In genomic region chr17:43917348-43918025, GRCh38 we compare ENCODE assay signal across 9 cellular contexts. TPM values are rescaled to one million over a fixed set of nuclear protein-coding genes. Genes with fewer than 3 reads are reported as not detected.
DNase-seq lines count a peak whose midpoint lies in the region; ATAC-seq, FAIRE-seq and TF ChIP-seq lines count a peak whose summit lies in the region.
"Had no signal": no experiment of that assay in that cellular context is flagged by ENCODE, and none has a peak within 500 bp of the region (broad histone marks: within the 10 kb centered on the region; RNA-seq: fewer than 3 reads in every experiment).

No MANE protein-coding gene starts in this region.

- 11 to 20% (median 18%) methylated on average over 20 to 43 of the region's 43 CpGs for WGBS in stomach, 5 donors

- ATAC-seq in GM19467 (IDR thresholded peaks at IDR 0.05; ENCODE audit: unreplicated experiment): no peak

- intact Hi-C loops in stomach (cut with DNase I; ENCODE audit: low total_unique reads): no loop called here

- no peaks in the 10 kb centered on the region for H3K4me1 Mint-ChIP-seq in chondrocyte (ENCODE audit: low read depth)

- H3K9me3 ChIP-seq in stomach: no peaks in the 10 kb centered on the region

- H3K36me3 Mint-ChIP-seq in chondrocyte (ENCODE audit: low read depth): no peaks in the 10 kb centered on the region

- H3K4me1 ChIP-seq in stomach: peaks cover 0 to 19% (median 13%) of the 10 kb centered on the region in 4 donors

- no peaks in the 10 kb centered on the region for H3K36me3 ChIP-seq in stomach

- H3K4me3 Mint-ChIP-seq in chondrocyte (ENCODE audit: unreplicated experiment): no peak overlapping the region

- peak; percentile 27 for DNase-seq in T-helper 9 cell
- no peak for DNase-seq in chondrocyte (ENCODE audit: low spot score)
- peak; percentile 16 to 39 for DNase-seq in lung microvascular endothelial cell (ENCODE audit: low read depth in 2 of 2)
- DNase-seq in stomach: peak; percentile 30
- no peak for DNase-seq in RCC 7860 (ENCODE audit: low spot score)
- no peak for DNase-seq in NCI-H774 (lab: John Stamatoyannopoulos, UW)

- peaks cover 0 to 32% (median 4%) of the 10 kb centered on the region in 3 donors for H3K27me3 ChIP-seq in stomach

- no peaks in the 10 kb centered on the region for H3K9me3 Mint-ChIP-seq in chondrocyte (ENCODE audit: low read depth)

- TF ChIP-seq EP300 in stomach (IDR thresholded peaks at IDR 0.05): no peak

- H3K27me3 Mint-ChIP-seq in chondrocyte (ENCODE audit: low read depth): peaks cover 18% of the 10 kb centered on the region

- peak; percentile 42 for TF ChIP-seq POLR2A in GM19193 (IDR thresholded peaks at IDR 0.05; ENCODE audit: extremely low read depth, insufficient read depth, insufficient read length)
- no peak for TF ChIP-seq POLR2A in stomach (IDR thresholded peaks at IDR 0.05)

- no peak for FAIRE-seq in RCC 7860 (lab: Jason Lieb, UNC)

- no peak overlapping the region for H3K27ac ChIP-seq in stomach

- H3K27ac Mint-ChIP-seq in chondrocyte (ENCODE audit: unreplicated experiment): no peak overlapping the region

- TF ChIP-seq CTCF in chondrocyte (IDR thresholded peaks at IDR 0.05): peak; percentile 41
- TF ChIP-seq CTCF in stomach (IDR thresholded peaks at IDR 0.05): peak in 4 of 7 experiments; percentile 26 to 47 (median 38)

- H3K4me3 ChIP-seq in stomach: peak overlapping the region; percentile 28 to 46 (median 34)

RNA-seq across cellular contexts. Expression of gene MPP2, which starts 10.2 kb away (rescaled TPM):
- total RNA-seq in chondrocyte: 7.0 to 7.8 TPM (median 7.5 TPM) in 3 replicates
- total RNA-seq in lung microvascular endothelial cell: under 0.01 TPM in 2 replicates
- total RNA-seq in stomach: 1 to 10 TPM in 3 of 5 donors, under 1 TPM in 2; 0.43 to 6.4 (median 4.3) TPM
- polyA plus RNA-seq in stomach: 1 to 10 TPM; 1.1 to 2.0 (median 1.6) TPM

RNA-seq across cellular contexts. Expression of gene PPY, which starts 24.8 kb away (rescaled TPM):
- total RNA-seq in chondrocyte: not detected in 3 replicates
- not detected in 2 replicates for total RNA-seq in lung microvascular endothelial cell
- total RNA-seq in stomach: not detected
- polyA plus RNA-seq in stomach: not detected
- total RNA-seq: T-helper 1 cell treated with Interleukin-12 subunit alpha and Interleukin-12 subunit beta and Interleukin-4 antibody, amounts not matched to agents 30 ng/mL and 1 ng/mL, for 36 hours had no signal

RNA-seq across cellular contexts. Expression of gene PYY, which starts 36.3 kb away (rescaled TPM):
- total RNA-seq in chondrocyte: not detected in 3 replicates
- total RNA-seq in lung microvascular endothelial cell: not detected in 2 replicates
- 10 to 100 TPM in 1 of 5 donors, not detected in 4; 71.3 TPM for total RNA-seq in stomach
- polyA plus RNA-seq in stomach: under 1 TPM in 1 of 3 donors, not detected in 2; 0.35 TPM
- total RNA-seq: T-helper 1 cell treated with Interleukin-12 subunit alpha and Interleukin-12 subunit beta and Interleukin-4 antibody, amounts not matched to agents 30 ng/mL and 1 ng/mL, for 36 hours had no signal

Comparison
In these comparisons a context has a peak if more than half of its experiments do, and no peak if none do; other contexts are left out.
1. DNase-seq: peak in T-helper 9 cell (single experiment), lung microvascular endothelial cell (2 of 2) and stomach (single experiment); none in chondrocyte (single experiment), RCC 7860 (single experiment) and NCI-H774 (single experiment).